ENCODE assay signal across 31 cellular contexts in genomic region chr5:9953691-9954090, GRCh38.
"Had no signal": no experiment of that assay in that cellular context is flagged by ENCODE, and none has a peak within 500 bp of the region (broad histone marks: within the 10 kb centered on the region; RNA-seq: fewer than 3 reads in every experiment).

No MANE protein-coding gene starts in this region.

- H3K36me3 Mint-ChIP-seq: activated CD4-positive, alpha-beta memory T cell treated with anti-CD3 and anti-CD28 coated beads for 36 hours; activated CD8-positive, alpha-beta memory T cell treated with anti-CD3 and anti-CD28 coated beads, Interleukin-2, amount 10 ng/mL, durations not matched to agents 7 days and 5 days; activated naive CD4-positive, alpha-beta T cell treated with anti-CD3 and anti-CD28 coated beads, Interleukin-2, amount 50 U/mL, for 24 hours; activated naive CD8-positive, alpha-beta T cell treated with anti-CD3 and anti-CD28 coated beads for 36 hours had no signal

- ATAC-seq: activated CD4-positive, alpha-beta T cell treated with anti-CD3 and anti-CD28 coated beads for 36 hours; activated CD8-positive, alpha-beta memory T cell treated with anti-CD3 and anti-CD28 coated beads, Interleukin-2, amount 10 ng/mL, durations not matched to agents 7 days and 5 days; activated CD8-positive, alpha-beta T cell treated with anti-CD3 and anti-CD28 coated beads, Interleukin-2, amount 10 ng/mL, durations not matched to agents 7 days and 5 days; activated naive CD8-positive, alpha-beta T cell treated with anti-CD3 and anti-CD28 coated beads, Interleukin-2, amount 50 U/mL, for 24 hours; body of pancreas; esophagus mucosa had no signal

- H3K9me3 Mint-ChIP-seq: activated CD4-positive, alpha-beta memory T cell treated with anti-CD3 and anti-CD28 coated beads for 36 hours; activated CD4-positive, alpha-beta T cell treated with anti-CD3 and anti-CD28 coated beads, Interleukin-2, amount 10 ng/mL, durations not matched to agents 24 days and 14 days; activated naive CD4-positive, alpha-beta T cell treated with anti-CD3 and anti-CD28 coated beads for 36 hours; activated naive CD4-positive, alpha-beta T cell treated with anti-CD3 and anti-CD28 coated beads, Interleukin-2, amount 50 U/mL, for 24 hours; activated naive CD8-positive, alpha-beta T cell treated with anti-CD3 and anti-CD28 coated beads for 36 hours; activated naive CD8-positive, alpha-beta T cell treated with anti-CD3 and anti-CD28 coated beads, Interleukin-2, amount 50 U/mL, for 24 hours; activated T-helper 2 cell treated with anti-CD3 and anti-CD28 coated beads, Interferon-gamma antibody, Interleukin-2, Interleukin-4, amounts not matched to agents 10 μg/mL and 5 μg/mL and 100 μg/mL, durations not matched to agents 14 hours and 24 hours and 36 hours had no signal

- H3K4me3 Mint-ChIP-seq: activated CD4-positive, alpha-beta memory T cell treated with anti-CD3 and anti-CD28 coated beads for 36 hours; activated CD4-positive, alpha-beta T cell treated with anti-CD3 and anti-CD28 coated beads for 36 hours; activated CD4-positive, alpha-beta T cell treated with anti-CD3 and anti-CD28 coated beads, Interleukin-2, amount 10 ng/mL, durations not matched to agents 24 days and 14 days; activated CD8-positive, alpha-beta memory T cell treated with anti-CD3 and anti-CD28 coated beads, Interleukin-2, amount 10 ng/mL, durations not matched to agents 7 days and 5 days; activated CD8-positive, alpha-beta T cell treated with anti-CD3 and anti-CD28 coated beads, Interleukin-2, amount 10 ng/mL, durations not matched to agents 7 days and 5 days; activated naive CD4-positive, alpha-beta T cell treated with anti-CD3 and anti-CD28 coated beads for 36 hours; activated naive CD4-positive, alpha-beta T cell treated with anti-CD3 and anti-CD28 coated beads, Interleukin-2, amount 50 U/mL, for 24 hours; activated naive CD8-positive, alpha-beta T cell treated with anti-CD3 and anti-CD28 coated beads for 36 hours; activated naive CD8-positive, alpha-beta T cell treated with anti-CD3 and anti-CD28 coated beads, Interleukin-2, amount 50 U/mL, for 24 hours; activated T-helper 1 cell treated with anti-CD3 and anti-CD28 coated beads, Interleukin-12 subunit alpha, Interleukin-12 subunit beta, Interleukin-2, Interleukin-4 antibody, amounts not matched to agents 30 ng/mL and 10 ng/mL and 1 ng/mL, durations not matched to agents 14 hours and 24 hours and 36 hours had no signal

- DNase-seq: activated CD4-positive, alpha-beta memory T cell treated with anti-CD3 and anti-CD28 coated beads for 36 hours; activated CD4-positive, alpha-beta T cell treated with anti-CD3 and anti-CD28 coated beads for 36 hours; activated CD4-positive, alpha-beta T cell treated with anti-CD3 and anti-CD28 coated beads, Interleukin-2, amount 10 ng/mL, durations not matched to agents 24 days and 14 days; activated CD4-positive, CD25-positive, alpha-beta regulatory T cell; activated CD4-positive, CD25-positive, alpha-beta regulatory T cell treated with anti-CD3 and anti-CD28 coated beads, Interleukin-2, amount 50 U/mL, for 72 hours; activated CD8-positive, alpha-beta memory T cell treated with anti-CD3 and anti-CD28 coated beads, Interleukin-2, amount 10 ng/mL, durations not matched to agents 7 days and 5 days; activated CD8-positive, alpha-beta memory T cell treated with anti-CD3 and anti-CD28 coated beads, Interleukin-2, amount 50 U/mL, for 4 hours; activated CD8-positive, alpha-beta T cell treated with anti-CD3 and anti-CD28 coated beads, Interleukin-2, amount 10 ng/mL, durations not matched to agents 7 days and 5 days; activated effector memory CD4-positive, alpha-beta T cell treated with anti-CD3 and anti-CD28 coated beads, Interleukin-2, amount 50 U/mL, for 16 hours; activated naive CD4-positive, alpha-beta T cell treated with anti-CD3 and anti-CD28 coated beads for 36 hours; activated naive CD8-positive, alpha-beta T cell treated with anti-CD3 and anti-CD28 coated beads for 36 hours; activated naive CD8-positive, alpha-beta T cell treated with anti-CD3 and anti-CD28 coated beads, Interleukin-2, amount 50 U/mL, for 24 hours; activated T-cell treated with anti-CD3 and anti-CD28 coated beads, Interleukin-2, amount 50 U/mL, for 1 hour; activated T-cell treated with anti-CD3 and anti-CD28 coated beads, Interleukin-2, amount 50 U/mL, for 48 hours; adrenal gland; amygdala; aorta; body of pancreas; central memory CD4-positive, alpha-beta T cell; cerebellar nuclear complex; colonic mucosa; effector CD8-positive, alpha-beta T cell; foreskin fibroblast; head of caudate nucleus; T-helper 2 cell had no signal

- H3K27me3 Mint-ChIP-seq: activated CD4-positive, alpha-beta T cell treated with anti-CD3 and anti-CD28 coated beads for 36 hours; activated CD4-positive, alpha-beta T cell treated with anti-CD3 and anti-CD28 coated beads, Interleukin-2, amount 10 ng/mL, durations not matched to agents 24 days and 14 days; activated CD8-positive, alpha-beta memory T cell treated with anti-CD3 and anti-CD28 coated beads, Interleukin-2, amount 10 ng/mL, durations not matched to agents 7 days and 5 days; activated naive CD4-positive, alpha-beta T cell treated with anti-CD3 and anti-CD28 coated beads, Interleukin-2, amount 50 U/mL, for 24 hours; activated naive CD8-positive, alpha-beta T cell treated with anti-CD3 and anti-CD28 coated beads for 36 hours; activated naive CD8-positive, alpha-beta T cell treated with anti-CD3 and anti-CD28 coated beads, Interleukin-2, amount 50 U/mL, for 24 hours had no signal

- H3K27me3 ChIP-seq: adrenal gland, body of pancreas, cardiac muscle cell, colonic mucosa had no signal

- H3K27ac ChIP-seq: adrenal gland, body of pancreas, cardiac muscle cell, colonic mucosa had no signal

- H3K9me3 ChIP-seq: adrenal gland, body of pancreas, colonic mucosa had no signal

- H3K36me3 ChIP-seq: adrenal gland, cardiac muscle cell, colonic mucosa had no signal

- H3K4me3 ChIP-seq: adrenal gland, body of pancreas, cardiac muscle cell, colonic mucosa had no signal

- H3K4me1 ChIP-seq: adrenal gland, body of pancreas, colonic mucosa had no signal

- H3K4me1 Mint-ChIP-seq: activated CD4-positive, alpha-beta T cell treated with anti-CD3 and anti-CD28 coated beads for 36 hours; activated CD4-positive, alpha-beta T cell treated with anti-CD3 and anti-CD28 coated beads, Interleukin-2, amount 10 ng/mL, durations not matched to agents 24 days and 14 days; activated CD8-positive, alpha-beta memory T cell treated with anti-CD3 and anti-CD28 coated beads, Interleukin-2, amount 10 ng/mL, durations not matched to agents 7 days and 5 days; activated naive CD4-positive, alpha-beta T cell treated with anti-CD3 and anti-CD28 coated beads, Interleukin-2, amount 50 U/mL, for 24 hours; activated naive CD8-positive, alpha-beta T cell treated with anti-CD3 and anti-CD28 coated beads for 36 hours; activated naive CD8-positive, alpha-beta T cell treated with anti-CD3 and anti-CD28 coated beads, Interleukin-2, amount 50 U/mL, for 24 hours had no signal

- H3K27ac Mint-ChIP-seq: activated CD4-positive, alpha-beta memory T cell treated with anti-CD3 and anti-CD28 coated beads for 36 hours; activated CD4-positive, alpha-beta T cell treated with anti-CD3 and anti-CD28 coated beads for 36 hours; activated CD4-positive, alpha-beta T cell treated with anti-CD3 and anti-CD28 coated beads, Interleukin-2, amount 10 ng/mL, durations not matched to agents 24 days and 14 days; activated CD8-positive, alpha-beta memory T cell treated with anti-CD3 and anti-CD28 coated beads, Interleukin-2, amount 10 ng/mL, durations not matched to agents 7 days and 5 days; activated CD8-positive, alpha-beta T cell treated with anti-CD3 and anti-CD28 coated beads, Interleukin-2, amount 10 ng/mL, durations not matched to agents 7 days and 5 days; activated naive CD4-positive, alpha-beta T cell treated with anti-CD3 and anti-CD28 coated beads for 36 hours; activated naive CD4-positive, alpha-beta T cell treated with anti-CD3 and anti-CD28 coated beads, Interleukin-2, amount 50 U/mL, for 24 hours; activated naive CD8-positive, alpha-beta T cell treated with anti-CD3 and anti-CD28 coated beads for 36 hours; activated naive CD8-positive, alpha-beta T cell treated with anti-CD3 and anti-CD28 coated beads, Interleukin-2, amount 50 U/mL, for 24 hours; activated T-helper 1 cell treated with anti-CD3 and anti-CD28 coated beads, Interleukin-12 subunit alpha, Interleukin-12 subunit beta, Interleukin-2, Interleukin-4 antibody, amounts not matched to agents 30 ng/mL and 10 ng/mL and 1 ng/mL, durations not matched to agents 14 hours and 24 hours and 36 hours; activated T-helper 2 cell treated with anti-CD3 and anti-CD28 coated beads, Interferon-gamma antibody, Interleukin-2, Interleukin-4, amounts not matched to agents 10 μg/mL and 5 μg/mL and 100 μg/mL, durations not matched to agents 14 hours and 24 hours and 36 hours had no signal

- FAIRE-seq: frontal cortex had no signal
